In the genomic region with DNA sequence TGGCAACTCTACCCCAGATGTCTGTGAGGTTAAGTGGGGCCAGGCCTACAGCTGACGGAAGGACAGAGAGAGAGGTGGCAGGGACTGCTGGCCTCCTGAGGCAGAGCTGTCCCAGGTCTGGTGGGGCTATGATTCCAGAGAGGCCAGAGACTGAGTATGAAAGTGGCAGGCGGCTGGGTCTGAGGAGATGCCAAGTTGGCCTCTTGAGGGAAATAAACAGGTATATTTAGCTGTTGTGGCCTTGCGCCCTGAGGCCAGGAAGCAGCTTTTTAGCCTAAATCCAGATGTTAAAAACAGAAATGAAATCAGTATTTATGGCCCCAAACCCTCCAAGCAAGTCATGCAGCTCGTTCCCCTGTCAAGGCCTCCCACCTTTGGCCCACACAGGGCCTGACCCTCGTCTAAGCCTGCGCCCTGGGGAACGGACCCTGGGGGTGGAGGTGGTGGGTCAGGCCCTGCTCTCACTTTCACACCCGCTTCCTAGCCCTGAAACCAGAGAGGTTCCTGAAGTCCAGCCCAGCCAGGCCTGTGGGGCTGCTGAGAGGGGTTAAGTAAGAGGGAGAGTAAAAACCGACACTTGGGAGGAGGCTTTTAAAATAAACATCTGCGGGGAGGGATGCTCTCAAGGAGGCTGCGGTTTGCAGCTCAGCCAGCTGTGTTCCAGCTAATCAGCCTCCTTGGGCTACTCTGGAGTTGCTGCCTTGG, we compare ENCODE assay signal across 9 cellular contexts. TPM values are rescaled to one million over a fixed set of nuclear protein-coding genes. Genes with fewer than 3 reads are reported as not detected.
DNase-seq lines count a peak whose midpoint lies in the region; ATAC-seq and TF ChIP-seq lines count a peak whose summit lies in the region.
"Had no signal": no experiment of that assay in that cellular context is flagged by ENCODE, and none has a peak within 500 bp of the region (broad histone marks: within the 10 kb centered on the region; RNA-seq: fewer than 3 reads in every experiment).

No MANE protein-coding gene starts in this region.

- peaks cover 59% of the 10 kb centered on the region for H3K4me1 Mint-ChIP-seq in chondrocyte (ENCODE audit: low read depth)
- H3K4me1 Mint-ChIP-seq: activated naive CD8-positive, alpha-beta T cell treated with anti-CD3 and anti-CD28 coated beads, Interleukin-2, amount 10 ng/mL, durations not matched to agents 7 days and 5 days had no signal

- H3K27ac Mint-ChIP-seq in chondrocyte (ENCODE audit: unreplicated experiment), result peak overlapping the region; percentile 100
- H3K27ac Mint-ChIP-seq: activated naive CD8-positive, alpha-beta T cell treated with anti-CD3 and anti-CD28 coated beads, Interleukin-2, amount 10 ng/mL, durations not matched to agents 7 days and 5 days had no signal

- no peaks in the 10 kb centered on the region for H3K9me3 ChIP-seq in ovary

- no peak for TF ChIP-seq POLR2A in ovary (IDR thresholded peaks at IDR 0.05)

- TF ChIP-seq CTCF in chondrocyte (IDR thresholded peaks at IDR 0.05) (no peak), ovary (IDR thresholded peaks at IDR 0.05) (no peak)

- H3K27ac ChIP-seq in ovary, result peak overlapping the region; percentile 48 to 88

- H3K27me3 Mint-ChIP-seq in chondrocyte (ENCODE audit: low read depth), result no peaks in the 10 kb centered on the region

- 15 to 19% (median 15%) methylated on average over 11 of the region's 11 CpGs for WGBS in ovary, 3 donors

- H3K27me3 ChIP-seq in ovary, result no peaks in the 10 kb centered on the region

- H3K36me3 ChIP-seq in ovary, result no peaks in the 10 kb centered on the region

- ATAC-seq in HG03457 (IDR thresholded peaks at IDR 0.05; ENCODE audit: unreplicated experiment), result peak; percentile 31

- peak overlapping the region; percentile 48 for H3K4me3 Mint-ChIP-seq in chondrocyte (ENCODE audit: unreplicated experiment)
- H3K4me3 Mint-ChIP-seq: activated naive CD8-positive, alpha-beta T cell treated with anti-CD3 and anti-CD28 coated beads, Interleukin-2, amount 10 ng/mL, durations not matched to agents 7 days and 5 days had no signal

- intact Hi-C loops in ovary (cut with DNase I), result no loop called here

- H3K4me3 ChIP-seq in ovary, result no peak overlapping the region

- H3K36me3 Mint-ChIP-seq in chondrocyte (ENCODE audit: low read depth), result peaks cover 9% of the 10 kb centered on the region
- H3K36me3 Mint-ChIP-seq: activated naive CD8-positive, alpha-beta T cell treated with anti-CD3 and anti-CD28 coated beads, Interleukin-2, amount 10 ng/mL, durations not matched to agents 7 days and 5 days had no signal

- no peak for TF ChIP-seq EP300 in ovary (IDR thresholded peaks at IDR 0.05)

- H3K9me3 Mint-ChIP-seq in chondrocyte (ENCODE audit: low read depth), result no peaks in the 10 kb centered on the region
- H3K9me3 Mint-ChIP-seq: activated naive CD8-positive, alpha-beta T cell treated with anti-CD3 and anti-CD28 coated beads, Interleukin-2, amount 10 ng/mL, durations not matched to agents 7 days and 5 days had no signal

- peaks cover 13% of the 10 kb centered on the region for H3K4me1 ChIP-seq in ovary (ENCODE audit: insufficient read depth)

- DNase-seq in SKM-1 treated with dmso at 0.1 percent for 144 hours (lab: John Stamatoyannopoulos, UW; ENCODE audit: unreplicated experiment) (peak; percentile 18), SKM-1 (lab: John Stamatoyannopoulos, UW; ENCODE audit: unreplicated experiment) (no peak), chondrocyte (ENCODE audit: low spot score) (no peak), ovary (peak in 4 of 5 donors; percentile 61 to 73 (median 63)), NCI-H1930 (lab: John Stamatoyannopoulos, UW) (no peak), HUDEP-2 (lab: John Stamatoyannopoulos, UW; ENCODE audit: unreplicated experiment in 76 of 76) (no peak)
- DNase-seq in effector CD8-positive, alpha-beta T cell (lab: John Stamatoyannopoulos, UW), result no peak
- DNase-seq: activated naive CD8-positive, alpha-beta T cell treated with anti-CD3 and anti-CD28 coated beads, Interleukin-2, amount 10 ng/mL, durations not matched to agents 7 days and 5 days had no signal

RNA-seq across cellular contexts. Expression of a gene that starts 18.7 kb away (rescaled TPM):
- total RNA-seq in chondrocyte (1.7 to 3.6 TPM (median 2.0 TPM) in 3 replicates), ovary (1 to 10 TPM; 1.4 to 3.5 (median 2.0) TPM)
- under 1 TPM; 0.19 to 0.48 TPM for polyA plus RNA-seq in ovary
- total RNA-seq: activated naive CD8-positive, alpha-beta T cell treated with anti-CD3 and anti-CD28 coated beads, Interleukin-2, amount 10 ng/mL, durations not matched to agents 7 days and 5 days had no signal

RNA-seq across cellular contexts. Expression of a gene that starts 22.7 kb away (rescaled TPM):
- total RNA-seq in chondrocyte (0.72 to 1.8 TPM (median 1.1 TPM) in 3 replicates), ovary (1 to 10 TPM; 1.0 to 4.5 (median 2.4) TPM)
- under 1 TPM; 0.22 to 0.32 TPM for polyA plus RNA-seq in ovary
- total RNA-seq: activated naive CD8-positive, alpha-beta T cell treated with anti-CD3 and anti-CD28 coated beads, Interleukin-2, amount 10 ng/mL, durations not matched to agents 7 days and 5 days had no signal

RNA-seq across cellular contexts. Expression of a gene that starts 31.8 kb away (rescaled TPM):
- total RNA-seq in chondrocyte, result 68.9 to 91.8 TPM (median 90.8 TPM) in 3 replicates
- total RNA-seq in ovary, result 10 to 100 TPM; 19.6 to 85.3 (median 67.7) TPM
- polyA plus RNA-seq in ovary, result 10 to 100 TPM; 63.1 to 92.9 TPM
- total RNA-seq: activated naive CD8-positive, alpha-beta T cell treated with anti-CD3 and anti-CD28 coated beads, Interleukin-2, amount 10 ng/mL, durations not matched to agents 7 days and 5 days had no signal

Comparison
In these comparisons a context has a peak if more than half of its experiments do, and no peak if none do; other contexts are left out.
1. DNase-seq: peak in SKM-1 treated with dmso at 0.1 percent for 144 hours (single experiment) and ovary (4 of 5); none in SKM-1 (single experiment), chondrocyte (single experiment), NCI-H1930 (0 of 2), HUDEP-2 (0 of 76) and effector CD8-positive, alpha-beta T cell (single experiment).